Comparison of ENCODE assay signal across 8 cellular contexts in the genomic region with DNA sequence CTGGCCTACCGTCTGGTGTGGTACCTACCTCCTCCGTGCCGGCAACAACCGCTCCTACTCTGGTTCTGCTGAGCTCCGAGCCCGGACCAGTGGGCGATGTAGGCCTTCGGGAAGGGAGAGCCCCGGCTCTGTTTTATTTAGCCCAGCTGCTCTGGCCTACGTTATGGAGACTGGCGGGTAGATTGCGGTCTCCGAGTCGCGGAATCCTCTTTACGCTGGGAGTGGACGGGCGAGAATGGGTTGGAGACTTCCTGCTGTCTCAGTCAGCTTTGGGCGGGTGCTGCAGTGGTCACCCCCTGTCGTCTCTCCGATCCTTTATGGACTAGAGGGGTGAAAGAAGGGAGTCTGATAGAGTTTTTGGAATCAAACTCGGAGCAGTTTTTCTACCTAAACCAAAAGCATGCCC. TPM values are rescaled to one million over a fixed set of nuclear protein-coding genes. Genes with fewer than 3 reads are reported as not detected.
A peak's percentile ranks its signal among the peaks of the same experiment; 100 is the strongest.
DNase-seq lines count a peak whose midpoint lies in the region; ATAC-seq and TF ChIP-seq lines count a peak whose summit lies in the region.

No MANE protein-coding gene starts in this region.

- no peak overlapping the region for H3K4ac ChIP-seq in neuronal stem cell (ENCODE audit: low read length)

- peaks cover 0 to 12% (median 0%) of the 10 kb centered on the region in 3 experiments for H3K27me3 ChIP-seq in neuronal stem cell (ENCODE audit: control insufficient read depth in 3 of 3, insufficient read depth in 3 of 3, low read depth in 1 of 3, low read length in 3 of 3)

- peak overlapping the region; percentile 96 for H2AFZ ChIP-seq in neuronal stem cell (ENCODE audit: low read length)

- CTCF ChIA-PET in activated CD4-positive, alpha-beta T cell treated with anti-CD3 and anti-CD28 coated beads for 36 hours (lab: Charles Lee): interaction anchor here (0.7 to 4.9 kb wide), 5 partner anchors 17 to 524 kb away, joined by 3 to 120 read pairs (median 4); no protein-coding TSS in a partner anchor

- peaks cover 47% of the 10 kb centered on the region for H3K4me1 Mint-ChIP-seq in activated CD4-positive, alpha-beta T cell treated with anti-CD3 and anti-CD28 coated beads for 36 hours

- peak overlapping the region; percentile 38 for H3K18ac ChIP-seq in neuronal stem cell (ENCODE audit: low read length)

- H2BK12ac ChIP-seq in neuronal stem cell (ENCODE audit: low read length): no peak overlapping the region

- TF ChIP-seq CTCF in epithelial cell of proximal tubule (conservative IDR thresholded peaks at IDR 0.05; ENCODE audit: low read depth, low read length): no peak

- H3K27me3 Mint-ChIP-seq in activated CD4-positive, alpha-beta T cell treated with anti-CD3 and anti-CD28 coated beads for 36 hours: no peaks in the 10 kb centered on the region

- peak overlapping the region; percentile 98 for H3K9ac ChIP-seq in neuronal stem cell (ENCODE audit: low read depth, low read length, poor library complexity)

- no CpG with 5 or more reads among the region's 22 CpGs for WGBS in neuronal stem cell (ENCODE audit: extremely low coverage in 2 of 2, insufficient read length in 2 of 2, insufficient replicate concordance in 1 of 2), 2 donors

- H3K23ac ChIP-seq in neuronal stem cell (ENCODE audit: low read depth, low read length, poor library complexity): no peak overlapping the region

- H2BK15ac ChIP-seq in neuronal stem cell (ENCODE audit: low read length): no peak overlapping the region

- H2AK5ac ChIP-seq in neuronal stem cell (ENCODE audit: low read depth, low read length): no peak overlapping the region

- intact Hi-C loops in activated CD4-positive, alpha-beta T cell treated with anti-CD3 and anti-CD28 coated beads for 36 hours (cut with DNase I, micrococcal nuclease): loop anchor here (1.0 to 10.0 kb wide), 7 partner anchors 162 to 1630 kb away; a partner anchor contains a TSS

- no peak for DNase-seq in activated CD4-positive, alpha-beta T cell treated with anti-CD3 and anti-CD28 coated beads for 36 hours
- DNase-seq in activated CD4-positive, alpha-beta T cell treated with anti-CD3 and anti-CD28 coated beads for 48 hours: no peak
- DNase-seq in epithelial cell of proximal tubule (ENCODE audit: low read depth) (no peak), neuronal stem cell (ENCODE audit: low spot score) (no peak), D341Med (ENCODE audit: low spot score) (no peak)
- DNase-seq in activated CD4-positive, CD25-positive, alpha-beta regulatory T cell (lab: John Stamatoyannopoulos, UW): no peak

- no peak overlapping the region for H4K8ac ChIP-seq in neuronal stem cell (ENCODE audit: low read depth, low read length)

- H3K4me2 ChIP-seq in neuronal stem cell (ENCODE audit: insufficient read depth, low read length, poor library complexity, severe bottlenecking): peak overlapping the region; percentile 52

- no peak overlapping the region for H2BK120ac ChIP-seq in neuronal stem cell (ENCODE audit: low read depth, low read length)

- H3K4me3 Mint-ChIP-seq in activated CD4-positive, alpha-beta T cell treated with anti-CD3 and anti-CD28 coated beads for 36 hours: peak overlapping the region; percentile 88

- H3K9me3 ChIP-seq in neuronal stem cell (replicated peaks in 1 of 2; ENCODE audit: control insufficient read depth in 2 of 2, insufficient read depth in 1 of 2, low read depth in 1 of 2, low read length in 2 of 2): no peaks in the 10 kb centered on the region

- POLR2A ChIA-PET in activated CD4-positive, alpha-beta T cell treated with anti-CD3 and anti-CD28 coated beads for 36 hours (lab: Charles Lee): interaction anchor here (0.6 to 2.4 kb wide), 5 partner anchors 9 to 575 kb away, joined by 3 to 23 read pairs (median 4); a partner anchor contains a TSS

- H3K9me3 Mint-ChIP-seq in activated CD4-positive, alpha-beta T cell treated with anti-CD3 and anti-CD28 coated beads for 36 hours (ENCODE audit: low read depth): no peaks in the 10 kb centered on the region

- peak overlapping the region; percentile 33 for H3K14ac ChIP-seq in neuronal stem cell (ENCODE audit: low read length)

- H3K4me3 ChIP-seq in epithelial cell of proximal tubule (ENCODE audit: low read depth, low read length) (peak overlapping the region; percentile 91), neuronal stem cell (ENCODE audit: low read length in 2 of 2) (peak overlapping the region; percentile 90 to 91)

- peaks cover 2 to 17% of the 10 kb centered on the region in 2 donors for H3K36me3 ChIP-seq in neuronal stem cell (replicated peaks in 1 of 2; ENCODE audit: control insufficient read depth in 2 of 2, insufficient read depth in 2 of 2, low read length in 2 of 2)

- H2BK5ac ChIP-seq in neuronal stem cell (ENCODE audit: low read length): no peak overlapping the region

- H3K36me3 Mint-ChIP-seq in activated CD4-positive, alpha-beta T cell treated with anti-CD3 and anti-CD28 coated beads for 36 hours (ENCODE audit: low read depth): peaks cover 10% of the 10 kb centered on the region

- no peak overlapping the region for H4K91ac ChIP-seq in neuronal stem cell (ENCODE audit: low read depth, low read length, poor library complexity)

- H3K27ac Mint-ChIP-seq in activated CD4-positive, alpha-beta T cell treated with anti-CD3 and anti-CD28 coated beads for 36 hours: peak overlapping the region; percentile 100

- peak overlapping the region; percentile 64 for H3K27ac ChIP-seq in neuronal stem cell (replicated peaks; ENCODE audit: low read length)

- H3K4me1 ChIP-seq in neuronal stem cell (ENCODE audit: control insufficient read depth in 2 of 2, insufficient read depth in 1 of 2, low read depth in 1 of 2, low read length in 2 of 2): peaks cover 7 to 10% of the 10 kb centered on the region in 2 donors

- H3K79me1 ChIP-seq in neuronal stem cell (ENCODE audit: low read depth, low read length): no peaks in the 10 kb centered on the region

- peak; percentile 37 for ATAC-seq in activated CD4-positive, alpha-beta T cell treated with anti-CD3 and anti-CD28 coated beads for 36 hours
- peak; percentile 35 for ATAC-seq in HG02885 (IDR thresholded peaks at IDR 0.05; ENCODE audit: poor library complexity, unreplicated experiment)

TF ChIP-seq in PFSK-1, 5 proteins besides CTCF, POLR2A, EP300 and RAD21:
- no peak for TF ChIP-seq POLR2AphosphoS5 (IDR thresholded peaks at IDR 0.05; ENCODE audit: low read depth, low read length)
- 0 out of 2 replicates have a peak, but pooled peaks have one; percentile 11 for TF ChIP-seq SIN3A (IDR thresholded peaks at IDR 0.05; ENCODE audit: borderline replicate concordance, insufficient read depth, low read length)
- TF ChIP-seq, protein P1, sequence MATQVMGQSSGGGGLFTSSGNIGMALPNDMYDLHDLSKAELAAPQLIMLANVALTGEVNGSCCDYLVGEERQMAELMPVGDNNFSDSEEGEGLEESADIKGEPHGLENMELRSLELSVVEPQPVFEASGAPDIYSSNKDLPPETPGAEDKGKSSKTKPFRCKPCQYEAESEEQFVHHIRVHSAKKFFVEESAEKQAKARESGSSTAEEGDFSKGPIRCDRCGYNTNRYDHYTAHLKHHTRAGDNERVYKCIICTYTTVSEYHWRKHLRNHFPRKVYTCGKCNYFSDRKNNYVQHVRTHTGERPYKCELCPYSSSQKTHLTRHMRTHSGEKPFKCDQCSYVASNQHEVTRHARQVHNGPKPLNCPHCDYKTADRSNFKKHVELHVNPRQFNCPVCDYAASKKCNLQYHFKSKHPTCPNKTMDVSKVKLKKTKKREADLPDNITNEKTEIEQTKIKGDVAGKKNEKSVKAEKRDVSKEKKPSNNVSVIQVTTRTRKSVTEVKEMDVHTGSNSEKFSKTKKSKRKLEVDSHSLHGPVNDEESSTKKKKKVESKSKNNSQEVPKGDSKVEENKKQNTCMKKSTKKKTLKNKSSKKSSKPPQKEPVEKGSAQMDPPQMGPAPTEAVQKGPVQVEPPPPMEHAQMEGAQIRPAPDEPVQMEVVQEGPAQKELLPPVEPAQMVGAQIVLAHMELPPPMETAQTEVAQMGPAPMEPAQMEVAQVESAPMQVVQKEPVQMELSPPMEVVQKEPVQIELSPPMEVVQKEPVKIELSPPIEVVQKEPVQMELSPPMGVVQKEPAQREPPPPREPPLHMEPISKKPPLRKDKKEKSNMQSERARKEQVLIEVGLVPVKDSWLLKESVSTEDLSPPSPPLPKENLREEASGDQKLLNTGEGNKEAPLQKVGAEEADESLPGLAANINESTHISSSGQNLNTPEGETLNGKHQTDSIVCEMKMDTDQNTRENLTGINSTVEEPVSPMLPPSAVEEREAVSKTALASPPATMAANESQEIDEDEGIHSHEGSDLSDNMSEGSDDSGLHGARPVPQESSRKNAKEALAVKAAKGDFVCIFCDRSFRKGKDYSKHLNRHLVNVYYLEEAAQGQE (IDR thresholded peaks at IDR 0.05; ENCODE audit: insufficient read depth in 1 of 2, low read depth in 2 of 2, low read length in 2 of 2): 0 out of 4 replicates have a peak, but pooled peaks of 1 of the 2 experiments have one; percentile 1
TF ChIP-seq in PFSK-1: peak in this region for 2.

RNA-seq across cellular contexts. Expression of a gene that starts 0.4 kb away (rescaled TPM):
- 10 to 100 TPM; 36.9 to 57.9 TPM for total RNA-seq in activated CD4-positive, alpha-beta T cell treated with anti-CD3 and anti-CD28 coated beads for 36 hours
- 14.5 TPM for polyA plus RNA-seq in PFSK-1 (2012; ENCODE audit: insufficient read length, low read depth)
- total RNA-seq in epithelial cell of proximal tubule: 21.3 and 26.0 TPM in 2 replicates
- polyA plus RNA-seq in neuronal stem cell (2013, experiment 1 of 2): 40.6 TPM
- 40.6 TPM for polyA plus RNA-seq in neuronal stem cell (2013, experiment 2 of 2)

RNA-seq across cellular contexts. Expression of a gene that starts 58.7 kb away (rescaled TPM):
- not detected for total RNA-seq in activated CD4-positive, alpha-beta T cell treated with anti-CD3 and anti-CD28 coated beads for 36 hours
- polyA plus RNA-seq in PFSK-1 (2012; ENCODE audit: insufficient read length, low read depth): not detected
- total RNA-seq in epithelial cell of proximal tubule: not detected in 2 replicates
- polyA plus RNA-seq in neuronal stem cell (2013, experiment 1 of 2): not detected
- not detected for polyA plus RNA-seq in neuronal stem cell (2013, experiment 2 of 2)
